ENCODE assay signal across 6 cellular contexts in genomic region chr2:26511466-26511865, GRCh38. TPM values are rescaled to one million over a fixed set of nuclear protein-coding genes. Genes with fewer than 3 reads are reported as not detected.
"Had no signal": no experiment of that assay in that cellular context is flagged by ENCODE, and none has a peak within 500 bp of the region (broad histone marks: within the 10 kb centered on the region; RNA-seq: fewer than 3 reads in every experiment).

No MANE protein-coding gene starts in this region.

- H3K4me3 ChIP-seq: GM23338 had no signal

- H3K4me1 Mint-ChIP-seq: GM23338, H9 had no signal

- H3K9me3 Mint-ChIP-seq: GM23338, H9 had no signal

- DNase-seq: H9, HCEC 1CT, IMR-90 had no signal

- H2AFZ ChIP-seq: GM23338 had no signal

- H3K4me3 Mint-ChIP-seq: GM23338, H9 had no signal

- H3K27ac Mint-ChIP-seq: GM23338 had no signal

- H3K4me2 ChIP-seq: GM23338 had no signal

RNA-seq across cellular contexts. Expression of gene OTOF, which starts 33.5 kb away (rescaled TPM):
- total RNA-seq: H1, HT-29, IMR-90 had no signal
